23 cellular contexts compared by ENCODE assay signal in genomic region chr1:201689647-201690046, GRCh38.
DNase-seq lines count a peak whose midpoint lies in the region; ATAC-seq, FAIRE-seq and TF ChIP-seq lines count a peak whose summit lies in the region.
"Had no signal": no experiment of that assay in that cellular context is flagged by ENCODE, and none has a peak within 500 bp of the region (broad histone marks: within the 10 kb centered on the region; RNA-seq: fewer than 3 reads in every experiment).

No MANE protein-coding gene starts in this region.

- peaks cover 37% of the 10 kb centered on the region for H3K79me1 ChIP-seq in mesenchymal stem cell (replicated peaks; ENCODE audit: low read length, poor library complexity, severe bottlenecking)

- no peak overlapping the region for H2BK12ac ChIP-seq in mesenchymal stem cell (ENCODE audit: low read length in 2 of 2)

- peaks cover 3% of the 10 kb centered on the region for H3K9me1 ChIP-seq in K562 (ENCODE audit: control insufficient read depth, insufficient read depth, low read length)

- H2AK5ac ChIP-seq in mesenchymal stem cell (ENCODE audit: low read length, severe bottlenecking) = peak overlapping the region; percentile 28

- H2BK5ac ChIP-seq in mesenchymal stem cell (ENCODE audit: low read depth, low read length, poor library complexity, severe bottlenecking) = no peak overlapping the region

- POLR2A ChIA-PET in K562 (lab: Yijun Ruan, JAX) = interaction anchor here (1.8 kb wide), 1 partner anchor 13 kb away, joined by 8 read pairs; no protein-coding TSS in a partner anchor

- no peak for TF ChIP-seq EP300 in K562 (IDR thresholded peaks at IDR 0.05; ENCODE audit: low read length)

- no peak for FAIRE-seq in K562 (lab: Jason Lieb, UNC)
- FAIRE-seq: A549, GM12878, GM12892, GM18507 had no signal

- no peak overlapping the region for H4K8ac ChIP-seq in mesenchymal stem cell (ENCODE audit: low read length)

- H3K36me3 ChIP-seq in K562 (ENCODE audit: control insufficient read depth, insufficient read depth, low read length) (no peaks in the 10 kb centered on the region), mesenchymal stem cell (ENCODE audit: control insufficient read depth in 1 of 2, insufficient read depth in 2 of 2, low read depth in 1 of 2, low read length in 2 of 2) (peaks cover 0 to 54% of the 10 kb centered on the region in 2 experiments)

- no peak overlapping the region for H3K18ac ChIP-seq in mesenchymal stem cell (ENCODE audit: low read depth in 1 of 2, low read length in 2 of 2)

- no peak overlapping the region for H3K9ac ChIP-seq in K562 (ENCODE audit: insufficient read depth in 1 of 2, low read depth in 2 of 2, low read length in 2 of 2)
- no peak overlapping the region for H3K9ac ChIP-seq in mesenchymal stem cell (ENCODE audit: low read length)
- H3K9ac ChIP-seq: BLaER1 treated with 17β-estradiol and CSF1 and Interleukin-3, amounts not matched to agents 10 nM and 100 nM had no signal

- no peak for TF ChIP-seq POLR2A in K562 (conservative IDR thresholded peaks at IDR 0.05)

- H3K4me2 ChIP-seq in K562 (ENCODE audit: insufficient read depth, low read length) (no peak overlapping the region), mesenchymal stem cell (ENCODE audit: low read length, poor library complexity, severe bottlenecking) (no peak overlapping the region)
- H3K4me2 ChIP-seq: A549; BLaER1 treated with 17β-estradiol and CSF1 and Interleukin-3, amounts not matched to agents 10 nM and 100 nM had no signal

- ATAC-seq in K562 = no peak
- ATAC-seq in GM21447 (IDR thresholded peaks at IDR 0.05; ENCODE audit: unreplicated experiment) = no peak
- ATAC-seq: A549; CD8-positive, alpha-beta T cell; GM12878 had no signal

- H3K14ac ChIP-seq in mesenchymal stem cell (ENCODE audit: low read length in 2 of 2) = no peak overlapping the region

- no peak for TF ChIP-seq RAD21 in K562 (CRISPR knock-in tag; conservative IDR thresholded peaks at IDR 0.05 in 1 of 2, IDR thresholded peaks at IDR 0.05 in 1 of 2)

- no peaks in the 10 kb centered on the region for H3K79me2 ChIP-seq in K562 (ENCODE audit: control insufficient read depth, insufficient read depth, low read length)

- H3K27ac ChIP-seq in K562 (ENCODE audit: extremely low read depth, low read depth, low read length) = no peak overlapping the region
- no peak overlapping the region for H3K27ac ChIP-seq in mesenchymal stem cell (ENCODE audit: low read length, poor library complexity, severe bottlenecking)
- H3K27ac ChIP-seq: 22Rv1; A549; BLaER1 treated with 17β-estradiol and CSF1 and Interleukin-3, amounts not matched to agents 10 nM and 100 nM; C4-2B had no signal

- no peak overlapping the region for H2BK120ac ChIP-seq in mesenchymal stem cell (ENCODE audit: low read depth, low read length)

- H2AFZ ChIP-seq in K562 (ENCODE audit: low read depth, low read length) (no peak overlapping the region), mesenchymal stem cell (ENCODE audit: low read depth, low read length) (no peak overlapping the region)

- DNase-seq in K562 (ENCODE audit: extremely low read depth in 1 of 4, low spot score in 3 of 4) (no peak), mesenchymal stem cell (no peak), posterior vena cava (ENCODE audit: low spot score) (peak; percentile 19), COLO829 (ENCODE audit: low spot score) (no peak)
- DNase-seq: AML-193; CD4-positive, alpha-beta T cell; CD8-positive, alpha-beta T cell; COR-L47; DMS 273 treated with DMSO at 0.1 percent for 48 hours; DMS153; DMS53; DMS79; DND-41; EL; GDM1 had no signal

- TF ChIP-seq CTCF in K562 (IDR thresholded peaks at IDR 0.05 in 2 of 3, conservative IDR thresholded peaks at IDR 0.05 in 1 of 3; ENCODE audit: insufficient read depth in 2 of 3, low read depth in 1 of 3, low read length in 3 of 3) = no peak

- H3K4ac ChIP-seq in mesenchymal stem cell (ENCODE audit: low read depth in 1 of 2, low read length in 2 of 2) = no peak overlapping the region

- intact Hi-C loops in K562 (cut with micrococcal nuclease) = no loop called here
- intact Hi-C loops in posterior vena cava (cut with DNase I) = loop anchor here in 1 of 2 donors (5.0 kb wide), 1 partner anchor 247 kb away; no protein-coding TSS in a partner anchor

- no TSS peak for BruUV-seq in K562 (replicated peaks; lab: Mats Ljungman, UMichigan)

- WGBS in K562 (ENCODE audit: insufficient coverage, low coverage, missing lambda C conversion rate) = 36% methylated on average over 8 of the region's 8 CpGs
- WGBS in mesenchymal stem cell = 95% methylated on average over 4 of the region's 8 CpGs

- H3K9me3 ChIP-seq in K562 (replicated peaks; ENCODE audit: control insufficient read depth, insufficient read depth, low read depth, low read length) (no peaks in the 10 kb centered on the region), mesenchymal stem cell (ENCODE audit: control insufficient read depth, low read length) (no peaks in the 10 kb centered on the region)
- H3K9me3 ChIP-seq: A549; BLaER1 treated with 17β-estradiol and CSF1 and Interleukin-3, amounts not matched to agents 10 nM and 100 nM had no signal

- H4K91ac ChIP-seq in mesenchymal stem cell (ENCODE audit: low read length) = no peak overlapping the region

- no peaks in the 10 kb centered on the region; a peak in 1 of 5 replicates for H3K4me1 ChIP-seq in K562 (replicated peaks in 1 of 2; ENCODE audit: control insufficient read depth in 2 of 2, insufficient read depth in 2 of 2, low read length in 2 of 2)
- H3K4me1 ChIP-seq in mesenchymal stem cell (ENCODE audit: control insufficient read depth, insufficient read depth, low read depth, low read length) = peaks cover 22% of the 10 kb centered on the region

- H3K27me3 ChIP-seq in K562 (ENCODE audit: control insufficient read depth in 2 of 2, insufficient read depth in 2 of 2, low read length in 2 of 2) (peaks cover 0 to 8% of the 10 kb centered on the region in 2 experiments; a peak in 3 of 5 replicates), mesenchymal stem cell (ENCODE audit: control insufficient read depth in 1 of 2, insufficient read depth in 1 of 2, low read length in 2 of 2) (no peaks in the 10 kb centered on the region)
- H3K27me3 ChIP-seq: BLaER1 treated with 17β-estradiol and CSF1 and Interleukin-3, amounts not matched to agents 10 nM and 100 nM had no signal

- in situ Hi-C loops in K562 (cut with MboI) = no loop called here

- CTCF ChIA-PET in K562 (lab: Yijun Ruan, JAX; ENCODE audit: low intra/inter-chr PET ratio) = no interaction called here

- H4K20me1 ChIP-seq in K562 (replicated peaks; ENCODE audit: control insufficient read depth, insufficient read depth, low read length) = 0 out of 2 replicates have a peak, but pooled peaks cover 6% of the 10 kb centered on the region

- H3K4me3 ChIP-seq in K562 (no peak overlapping the region), mesenchymal stem cell (ENCODE audit: insufficient read depth in 1 of 2, low read depth in 1 of 2, low read length in 2 of 2) (no peak overlapping the region)
- H3K4me3 ChIP-seq: A549; BLaER1 treated with 17β-estradiol and CSF1 and Interleukin-3, amounts not matched to agents 10 nM and 100 nM; GM12878 had no signal

- H2BK15ac ChIP-seq in mesenchymal stem cell (ENCODE audit: low read depth, poor library complexity, severe bottlenecking) = no peak overlapping the region

- no peak overlapping the region for H3K23ac ChIP-seq in mesenchymal stem cell (ENCODE audit: low read length in 2 of 2)

TF ChIP-seq in K562, 482 proteins besides CTCF, POLR2A, EP300 and RAD21:
- TF ChIP-seq ZNF316 (IDR thresholded peaks at IDR 0.05) (no peak), ZBTB9 (CRISPR knock-in tag; IDR thresholded peaks at IDR 0.05) (peak; percentile 93)
